9 cellular contexts compared by ENCODE assay signal in genomic region chr11:124953753-124954624, GRCh38. TPM values are rescaled to one million over a fixed set of nuclear protein-coding genes. Genes with fewer than 3 reads are reported as not detected.
A peak's percentile ranks its signal among the peaks of the same experiment; 100 is the strongest.
DNase-seq lines count a peak whose midpoint lies in the region; ATAC-seq and TF ChIP-seq lines count a peak whose summit lies in the region.
"Had no signal": no experiment of that assay in that cellular context is flagged by ENCODE, and none has a peak within 500 bp of the region (broad histone marks: within the 10 kb centered on the region; RNA-seq: fewer than 3 reads in every experiment).

CCDC15 (plus strand) TSS chr11:124954202; CDS start chr11:124954733, 531 bp downstream.

- CTCF ChIA-PET in BJ (lab: Yijun Ruan, JAX) = interaction anchor here (0.6 to 2.7 kb wide), 15 partner anchors 10 to 497 kb away, joined by 3 to 16 read pairs (median 3); partner anchors contain the start of gene HEPACAM

- no peaks in the 10 kb centered on the region for H3K36me3 ChIP-seq in BJ (ENCODE audit: control insufficient read depth, insufficient read depth, low read length)

- no peaks in the 10 kb centered on the region for H3K9me3 Mint-ChIP-seq in activated CD4-positive, alpha-beta T cell treated with anti-CD3 and anti-CD28 coated beads, Interleukin-2, amount 10 ng/mL, durations not matched to agents 24 days and 14 days

- no peaks in the 10 kb centered on the region for H3K27me3 ChIP-seq in BJ (ENCODE audit: control insufficient read depth, insufficient read depth, low read length)

- intact Hi-C loops in activated CD4-positive, alpha-beta T cell treated with anti-CD3 and anti-CD28 coated beads, Interleukin-2, amount 10 ng/mL, durations not matched to agents 24 days and 14 days (cut with micrococcal nuclease) = loop anchor here (1.0 to 10.0 kb wide), 7 partner anchors 33 to 931 kb away; partner anchors contain the start of genes HYLS1, SIAE, SPA17 and TBRG1

- H3K27ac Mint-ChIP-seq in activated CD4-positive, alpha-beta T cell treated with anti-CD3 and anti-CD28 coated beads, Interleukin-2, amount 10 ng/mL, durations not matched to agents 24 days and 14 days = no peak within 1 kb of the TSS
- H3K27ac Mint-ChIP-seq: dendritic cell treated with granulocyte-macrophage colony-stimulating factor and Interleukin-4, amounts not matched to agents 40 ng/mL and 50 ng/mL, for 4 days had no signal

- peak within 1 kb of the TSS; percentile 63 for H3K4me3 ChIP-seq in BJ (ENCODE audit: low read depth, low read length)

- H3K4me3 Mint-ChIP-seq in activated CD4-positive, alpha-beta T cell treated with anti-CD3 and anti-CD28 coated beads, Interleukin-2, amount 10 ng/mL, durations not matched to agents 24 days and 14 days = no peak within 1 kb of the TSS
- H3K4me3 Mint-ChIP-seq: dendritic cell treated with granulocyte-macrophage colony-stimulating factor and Interleukin-4, amounts not matched to agents 40 ng/mL and 50 ng/mL, for 4 days had no signal

- no peak for TF ChIP-seq CTCF in BJ (IDR thresholded peaks at IDR 0.05; ENCODE audit: insufficient read depth, low read depth, low read length)

- POLR2A ChIA-PET in BJ (lab: Charles Lee) = interaction anchor here (0.6 to 0.9 kb wide), 2 partner anchors 63 to 437 kb away, joined by 3 read pairs; no protein-coding TSS in a partner anchor

- peak; percentile 88 for DNase-seq in BJ (ENCODE audit: low read depth)
- peak; percentile 84 for DNase-seq in GM19240 (ENCODE audit: insufficient read length, low spot score)
- DNase-seq in NCI-H524 treated with DMSO at 0.1 percent for 48 hours (lab: John Stamatoyannopoulos, UW) = peak; percentile 85
- DNase-seq in activated CD4-positive, alpha-beta T cell treated with anti-CD3 and anti-CD28 coated beads, Interleukin-2, amount 10 ng/mL, durations not matched to agents 24 days and 14 days = peak; percentile 99
- DNase-seq in dermis blood vessel endothelial cell = peak; percentile 99
- peak; percentile 97 for DNase-seq in left lobe of liver (ENCODE audit: low spot score)
- DNase-seq in stimulated activated CD4-positive, alpha-beta T cell treated with anti-CD3 and anti-CD28 coated beads, Interleukin-2, amount 100 ng/mL, for 4 hours (ENCODE audit: low read depth) = peak; percentile 95

- peaks cover 6% of the 10 kb centered on the region for H3K4me1 Mint-ChIP-seq in activated CD4-positive, alpha-beta T cell treated with anti-CD3 and anti-CD28 coated beads, Interleukin-2, amount 10 ng/mL, durations not matched to agents 24 days and 14 days

- no peaks in the 10 kb centered on the region for H3K27me3 Mint-ChIP-seq in activated CD4-positive, alpha-beta T cell treated with anti-CD3 and anti-CD28 coated beads, Interleukin-2, amount 10 ng/mL, durations not matched to agents 24 days and 14 days

- no peaks in the 10 kb centered on the region for H3K36me3 Mint-ChIP-seq in activated CD4-positive, alpha-beta T cell treated with anti-CD3 and anti-CD28 coated beads, Interleukin-2, amount 10 ng/mL, durations not matched to agents 24 days and 14 days (ENCODE audit: low read depth)

- ATAC-seq in HG03457 (IDR thresholded peaks at IDR 0.05; ENCODE audit: unreplicated experiment) = peak; percentile 99
- ATAC-seq in left lobe of liver = peak; percentile 100

RNA-seq across cellular contexts. Expression of gene CCDC15, which starts in this region (rescaled TPM):
- polyA plus RNA-seq in BJ (2011; rRNA removed) = 0.66 and 1.3 TPM in 2 replicates
- 0.62 and 1.1 TPM in 2 replicates for polyA minus RNA-seq in BJ (2011; rRNA and poly(A)+ RNA removed)
- total RNA-seq in activated CD4-positive, alpha-beta T cell treated with anti-CD3 and anti-CD28 coated beads, Interleukin-2, amount 10 ng/mL, durations not matched to agents 24 days and 14 days = 4.1 and 4.5 TPM in 2 replicates
- 1.5 and 2.9 TPM in 2 replicates for total RNA-seq in dermis blood vessel endothelial cell
- total RNA-seq in left lobe of liver = 0.48 TPM

Comparison
In these comparisons a context has a peak if more than half of its experiments do, and no peak if none do; other contexts are left out.
1. Peak in every context shown above with its lines: DNase-seq, ATAC-seq and H3K4me3 ChIP-seq.
2. Peak in DNase-seq and ATAC-seq in left lobe of liver; RNA of the gene not detected or under 1 TPM.